In the genomic region with DNA sequence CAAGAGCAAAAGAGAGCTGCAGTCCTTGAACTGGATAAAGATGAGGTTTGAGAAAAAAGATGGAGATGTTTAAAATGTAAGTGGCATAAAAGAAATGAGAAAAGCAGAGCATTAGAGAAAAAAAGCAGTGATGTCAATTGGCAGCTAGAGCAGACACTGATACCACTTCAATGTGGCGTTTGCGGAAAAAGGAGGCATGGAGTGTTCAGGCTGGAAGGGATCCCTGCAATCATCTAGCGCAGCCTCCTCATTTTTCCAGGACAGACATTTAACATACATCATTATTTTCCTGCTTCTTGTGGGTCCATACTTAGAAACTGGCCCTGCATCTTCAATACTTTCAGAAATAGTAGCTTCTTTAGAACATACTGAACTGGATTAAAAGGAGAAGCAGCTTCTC, we compare ENCODE assay signal across 30 cellular contexts.
"Had no signal": no experiment of that assay in that cellular context is flagged by ENCODE, and none has a peak within 500 bp of the region (broad histone marks: within the 10 kb centered on the region; RNA-seq: fewer than 3 reads in every experiment).

No MANE protein-coding gene starts in this region.

- H3K4me1 Mint-ChIP-seq: activated CD4-positive, alpha-beta memory T cell treated with anti-CD3 and anti-CD28 coated beads, Interleukin-2, amount 10 ng/mL, durations not matched to agents 7 days and 5 days; activated CD4-positive, alpha-beta T cell treated with anti-CD3 and anti-CD28 coated beads, Interleukin-2, amount 10 ng/mL, durations not matched to agents 7 days and 5 days; activated naive CD4-positive, alpha-beta T cell treated with anti-CD3 and anti-CD28 coated beads, Interleukin-2, amount 50 U/mL, for 24 hours; activated naive CD8-positive, alpha-beta T cell treated with anti-CD3 and anti-CD28 coated beads, Interleukin-2, amount 50 U/mL, for 24 hours; activated T-helper 17 cell treated with anti-CD3 and anti-CD28 coated beads, Interleukin-2, amount 50 U/mL, for 72 hours; central memory CD8-positive, alpha-beta T cell; naive B cell; neural crest cell; stimulated activated memory B cell treated with anti-CD40 and anti-IgM and Interleukin-4, amounts not matched to agents 10 μg/mL and 1 μg/mL and 100 μg/mL, for 72 hours; stimulated activated naive CD8-positive, alpha-beta T cell treated with anti-CD3 and anti-CD28 coated beads, Interleukin-15, amount 100 ng/mL, for 72 hours had no signal

- H3K36me3 Mint-ChIP-seq: activated naive CD4-positive, alpha-beta T cell treated with anti-CD3 and anti-CD28 coated beads, Interleukin-2, amount 50 U/mL, for 24 hours; mesothelial cell of epicardium; naive B cell; stimulated activated memory B cell treated with anti-CD40 and anti-IgM and Interleukin-4, amounts not matched to agents 10 μg/mL and 1 μg/mL and 100 μg/mL, for 72 hours had no signal

- ATAC-seq: activated naive CD8-positive, alpha-beta T cell treated with anti-CD3 and anti-CD28 coated beads, Interleukin-2, amount 50 U/mL, for 24 hours; activated T-cell treated with anti-CD3 and anti-CD28 coated beads, Interleukin-2, amount 50 U/mL, for 4 hours; activated T-helper 17 cell treated with anti-CD3 and anti-CD28 coated beads, Interleukin-2, amount 50 U/mL, for 72 hours; left cardiac atrium; left ventricle myocardium superior; stimulated activated memory B cell treated with anti-CD40 and anti-IgM and Interleukin-4, amounts not matched to agents 10 μg/mL and 1 μg/mL and 100 μg/mL, for 72 hours; stimulated activated naive CD8-positive, alpha-beta T cell treated with anti-CD3 and anti-CD28 coated beads, Interleukin-15, amount 100 ng/mL, for 72 hours had no signal

- H3K4me3 ChIP-seq: hepatocyte, right atrium auricular region, smooth muscle cell, upper lobe of left lung, vagina had no signal

- H3K9me3 Mint-ChIP-seq: activated CD4-positive, alpha-beta memory T cell treated with anti-CD3 and anti-CD28 coated beads, Interleukin-2, amount 10 ng/mL, durations not matched to agents 7 days and 5 days; activated CD4-positive, alpha-beta T cell treated with anti-CD3 and anti-CD28 coated beads, Interleukin-2, amount 10 ng/mL, durations not matched to agents 7 days and 5 days; activated naive CD4-positive, alpha-beta T cell treated with anti-CD3 and anti-CD28 coated beads, Interleukin-2, amount 50 U/mL, for 24 hours; activated naive CD8-positive, alpha-beta T cell treated with anti-CD3 and anti-CD28 coated beads, Interleukin-2, amount 50 U/mL, for 24 hours; activated T-cell treated with anti-CD3 and anti-CD28 coated beads, Interleukin-2, amount 50 U/mL, for 4 hours; dendritic cell treated with granulocyte-macrophage colony-stimulating factor and Interleukin-4, amounts not matched to agents 40 ng/mL and 50 ng/mL, for 4 days; mesothelial cell of epicardium; naive B cell; neural crest cell; stimulated activated memory B cell treated with anti-CD40 and anti-IgM and Interleukin-4, amounts not matched to agents 10 μg/mL and 1 μg/mL and 100 μg/mL, for 72 hours; stimulated activated naive CD8-positive, alpha-beta T cell treated with anti-CD3 and anti-CD28 coated beads, Interleukin-15, amount 100 ng/mL, for 72 hours had no signal

- H3K27me3 Mint-ChIP-seq: activated CD4-positive, alpha-beta memory T cell treated with anti-CD3 and anti-CD28 coated beads, Interleukin-2, amount 10 ng/mL, durations not matched to agents 7 days and 5 days; activated CD4-positive, alpha-beta T cell treated with anti-CD3 and anti-CD28 coated beads, Interleukin-2, amount 10 ng/mL, durations not matched to agents 7 days and 5 days; activated naive CD4-positive, alpha-beta T cell treated with anti-CD3 and anti-CD28 coated beads, Interleukin-2, amount 50 U/mL, for 24 hours; activated naive CD8-positive, alpha-beta T cell treated with anti-CD3 and anti-CD28 coated beads, Interleukin-2, amount 50 U/mL, for 24 hours; central memory CD8-positive, alpha-beta T cell; dendritic cell treated with granulocyte-macrophage colony-stimulating factor and Interleukin-4, amounts not matched to agents 40 ng/mL and 50 ng/mL, for 4 days; stimulated activated memory B cell treated with anti-CD40 and anti-IgM and Interleukin-4, amounts not matched to agents 10 μg/mL and 1 μg/mL and 100 μg/mL, for 72 hours; stimulated activated naive CD8-positive, alpha-beta T cell treated with anti-CD3 and anti-CD28 coated beads, Interleukin-15, amount 100 ng/mL, for 72 hours had no signal

- DNase-seq: activated CD4-positive, alpha-beta memory T cell treated with anti-CD3 and anti-CD28 coated beads, Interleukin-2, amount 10 ng/mL, durations not matched to agents 7 days and 5 days; activated CD4-positive, alpha-beta T cell treated with anti-CD3 and anti-CD28 coated beads for 1 hour; activated CD4-positive, alpha-beta T cell treated with anti-CD3 and anti-CD28 coated beads, Interleukin-2, amount 10 ng/mL, durations not matched to agents 7 days and 5 days; activated gamma-delta T cell treated with Interleukin-2 at 50 U/mL for 16 hours; activated naive CD8-positive, alpha-beta T cell treated with anti-CD3 and anti-CD28 coated beads, Interleukin-2, amount 50 U/mL, for 24 hours; activated T-cell treated with anti-CD3 and anti-CD28 coated beads, Interleukin-2, amount 50 U/mL, for 4 hours; effector CD4-positive, alpha-beta T cell; left cardiac atrium; left ventricle myocardium superior; mammary epithelial cell; naive B cell; occipital lobe; stimulated activated CD4-positive, alpha-beta T cell treated with anti-CD3 and anti-CD28 coated beads, Interleukin-1b, Interleukin-23, amount 100 ng/mL, for 48 hours; stimulated activated CD4-positive, alpha-beta T cell treated with anti-CD3 and anti-CD28 coated beads, Interleukin-4, amount 100 ng/mL, for 4 hours; stimulated activated CD8-positive, alpha-beta memory T cell treated with anti-CD3 and anti-CD28 coated beads, Interleukin-4, amount 100 ng/mL, for 48 hours; stimulated activated naive CD8-positive, alpha-beta T cell treated with anti-CD3 and anti-CD28 coated beads, Interleukin-15, amount 100 ng/mL, for 72 hours; substantia nigra; T1000; upper lobe of left lung had no signal

- H3K4me3 Mint-ChIP-seq: activated CD4-positive, alpha-beta memory T cell treated with anti-CD3 and anti-CD28 coated beads, Interleukin-2, amount 10 ng/mL, durations not matched to agents 7 days and 5 days; activated CD4-positive, alpha-beta T cell treated with anti-CD3 and anti-CD28 coated beads, Interleukin-2, amount 10 ng/mL, durations not matched to agents 7 days and 5 days; activated naive CD4-positive, alpha-beta T cell treated with anti-CD3 and anti-CD28 coated beads, Interleukin-2, amount 50 U/mL, for 24 hours; activated naive CD8-positive, alpha-beta T cell treated with anti-CD3 and anti-CD28 coated beads, Interleukin-2, amount 50 U/mL, for 24 hours; activated T-cell treated with anti-CD3 and anti-CD28 coated beads, Interleukin-2, amount 50 U/mL, for 4 hours; activated T-helper 17 cell treated with anti-CD3 and anti-CD28 coated beads, Interleukin-2, amount 50 U/mL, for 72 hours; central memory CD8-positive, alpha-beta T cell; dendritic cell treated with granulocyte-macrophage colony-stimulating factor and Interleukin-4, amounts not matched to agents 40 ng/mL and 50 ng/mL, for 4 days; mesothelial cell of epicardium; naive B cell; neural crest cell; stimulated activated memory B cell treated with anti-CD40 and anti-IgM and Interleukin-4, amounts not matched to agents 10 μg/mL and 1 μg/mL and 100 μg/mL, for 72 hours; stimulated activated naive CD8-positive, alpha-beta T cell treated with anti-CD3 and anti-CD28 coated beads, Interleukin-15, amount 100 ng/mL, for 72 hours had no signal

- H3K27ac Mint-ChIP-seq: activated CD4-positive, alpha-beta memory T cell treated with anti-CD3 and anti-CD28 coated beads, Interleukin-2, amount 10 ng/mL, durations not matched to agents 7 days and 5 days; activated CD4-positive, alpha-beta T cell treated with anti-CD3 and anti-CD28 coated beads, Interleukin-2, amount 10 ng/mL, durations not matched to agents 7 days and 5 days; activated naive CD4-positive, alpha-beta T cell treated with anti-CD3 and anti-CD28 coated beads, Interleukin-2, amount 50 U/mL, for 24 hours; activated naive CD8-positive, alpha-beta T cell treated with anti-CD3 and anti-CD28 coated beads, Interleukin-2, amount 50 U/mL, for 24 hours; activated T-helper 17 cell treated with anti-CD3 and anti-CD28 coated beads, Interleukin-2, amount 50 U/mL, for 72 hours; dendritic cell treated with granulocyte-macrophage colony-stimulating factor and Interleukin-4, amounts not matched to agents 40 ng/mL and 50 ng/mL, for 4 days; mesothelial cell of epicardium; naive B cell; stimulated activated memory B cell treated with anti-CD40 and anti-IgM and Interleukin-4, amounts not matched to agents 10 μg/mL and 1 μg/mL and 100 μg/mL, for 72 hours; stimulated activated naive CD8-positive, alpha-beta T cell treated with anti-CD3 and anti-CD28 coated beads, Interleukin-15, amount 100 ng/mL, for 72 hours had no signal
